Comparison of ENCODE assay signal across 18 cellular contexts in the genomic region with DNA sequence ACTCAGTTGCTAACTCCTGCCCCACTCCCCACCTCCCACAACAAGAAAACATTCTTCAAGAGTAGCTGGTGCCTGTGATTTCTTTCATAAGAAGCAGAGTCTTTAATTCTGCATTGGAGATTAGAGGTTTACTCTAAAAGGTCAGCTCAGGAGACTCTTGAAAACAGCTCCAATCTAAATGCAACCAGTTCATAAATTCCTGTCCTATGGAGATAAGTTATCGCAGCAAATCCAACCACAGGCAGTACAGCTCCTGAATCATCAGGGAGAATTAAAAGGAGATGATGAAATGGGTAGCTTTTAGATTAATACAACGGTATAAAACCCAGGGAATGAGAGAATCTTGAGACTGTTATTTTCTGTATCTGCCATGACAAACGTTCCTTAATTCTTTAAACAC.
DNase-seq lines count a peak whose midpoint lies in the region; ATAC-seq, FAIRE-seq and TF ChIP-seq lines count a peak whose summit lies in the region.
"Had no signal": no experiment of that assay in that cellular context is flagged by ENCODE, and none has a peak within 500 bp of the region (broad histone marks: within the 10 kb centered on the region; RNA-seq: fewer than 3 reads in every experiment).

No MANE protein-coding gene starts in this region.

- H3K9ac ChIP-seq in H1 (replicated peaks in 1 of 4; ENCODE audit: extremely low read depth in 1 of 4, low read depth in 3 of 4, low read length in 3 of 4): no peak overlapping the region

- H3K79me1 ChIP-seq in H1 (ENCODE audit: low read depth, low read length): no peaks in the 10 kb centered on the region

- no peak overlapping the region for H2BK5ac ChIP-seq in H1 (ENCODE audit: low read depth, low read length)

- no peak overlapping the region for H3K56ac ChIP-seq in H1 (replicated peaks; ENCODE audit: insufficient read length, low read depth, low read length)

- H4K5ac ChIP-seq in H1 (ENCODE audit: insufficient read length, low read depth, low read length): no peak overlapping the region

- H3K4me1 ChIP-seq in H1 (replicated peaks in 1 of 4; ENCODE audit: control insufficient read depth in 3 of 4, insufficient read depth in 4 of 4, low read length in 3 of 4) (peaks cover 0 to 14% (median 6%) of the 10 kb centered on the region in 4 experiments; a peak in 4 of 7 replicates), osteoblast (ENCODE audit: insufficient read depth, low read length) (peaks cover 60% of the 10 kb centered on the region)
- H3K4me1 ChIP-seq: uterus had no signal

- intact Hi-C loops in cardiac septum (cut with DNase I): no loop called here

- H4K91ac ChIP-seq in H1 (replicated peaks; ENCODE audit: insufficient read length, low read length): no peak overlapping the region

- ATAC-seq in GM21390 (IDR thresholded peaks at IDR 0.05; ENCODE audit: unreplicated experiment) (no peak), GM21381 (IDR thresholded peaks at IDR 0.05; ENCODE audit: unreplicated experiment) (no peak), HG03025 (IDR thresholded peaks at IDR 0.05; ENCODE audit: low FRiP score, unreplicated experiment) (no peak)

- H3K4me3 ChIP-seq in H1 (ENCODE audit: extremely low read depth in 1 of 4, insufficient read depth in 2 of 4, low read depth in 3 of 4, low read length in 4 of 4) (no peak overlapping the region), osteoblast (ENCODE audit: insufficient read depth, low read length) (no peak overlapping the region)
- H3K4me3 ChIP-seq: cardiac muscle cell, uterus had no signal

- no peak overlapping the region for H2BK12ac ChIP-seq in H1 (ENCODE audit: low read depth, low read length)

- CTCF ChIA-PET in H1 (lab: Charles Lee; ENCODE audit: partially characterized antibody): no interaction called here

- H3K14ac ChIP-seq in H1 (ENCODE audit: insufficient read length): no peak overlapping the region

- no peak overlapping the region for H2BK15ac ChIP-seq in H1 (ENCODE audit: low read length)

- no peak overlapping the region for H3K23ac ChIP-seq in H1 (ENCODE audit: insufficient read length)

- no peak overlapping the region for H3K4me2 ChIP-seq in H1 (ENCODE audit: insufficient read depth in 1 of 2, low read depth in 2 of 2, low read length in 2 of 2)
- peak overlapping the region; percentile 64 for H3K4me2 ChIP-seq in osteoblast (ENCODE audit: insufficient read depth, low read length)

- H3K79me2 ChIP-seq in H1 (ENCODE audit: control insufficient read depth in 1 of 2, insufficient read depth in 2 of 2, low read length in 2 of 2): no peaks in the 10 kb centered on the region
- H3K79me2 ChIP-seq in osteoblast (ENCODE audit: insufficient read depth, low read length): no peaks in the 10 kb centered on the region

- H4K20me1 ChIP-seq in H1 (replicated peaks in 1 of 2; ENCODE audit: control insufficient read depth in 1 of 2, insufficient read depth in 2 of 2, low read length in 2 of 2) (no peaks in the 10 kb centered on the region), osteoblast (ENCODE audit: insufficient read depth, low read length) (no peaks in the 10 kb centered on the region)

- no peak overlapping the region for H3K27ac ChIP-seq in H1 (ENCODE audit: low read depth, low read length)
- H3K27ac ChIP-seq in osteoblast (ENCODE audit: low read depth, low read length): peak overlapping the region; percentile 83
- H3K27ac ChIP-seq: cardiac muscle cell, uterus had no signal

- no peak overlapping the region for H3K18ac ChIP-seq in H1 (ENCODE audit: extremely low read depth, low read length)

- TF ChIP-seq CTCF in H1 (IDR thresholded peaks at IDR 0.05; ENCODE audit: control extremely low read depth in 1 of 3, insufficient read depth in 1 of 3, low read depth in 1 of 3, low read length in 3 of 3) (no peak), osteoblast (IDR thresholded peaks at IDR 0.05; ENCODE audit: extremely low read depth, low read depth, low read length) (no peak)

- no peak for TF ChIP-seq EP300 in H1 (IDR thresholded peaks at IDR 0.05; ENCODE audit: borderline replicate concordance in 1 of 2, low read depth in 2 of 2, low read length in 2 of 2)

- WGBS in H1 (ENCODE audit: extremely low coverage in 1 of 2, insufficient coverage in 1 of 2, insufficient read length in 1 of 2, insufficient replicate concordance in 2 of 2, low coverage in 1 of 2, low lambda C conversion rate in 2 of 2, missing lambda C conversion rate in 1 of 2), 2 experiments: 86% methylated on average over 3 of the region's 3 CpGs; no CpG with 5 or more reads in 1 of the 2 experiments

- no peak overlapping the region for H2AK5ac ChIP-seq in H1 (ENCODE audit: low read depth, low read length)

- no peaks in the 10 kb centered on the region for H3K23me2 ChIP-seq in H1 (ENCODE audit: low read depth, low read length)

- no peak overlapping the region for H3K4ac ChIP-seq in H1 (replicated peaks; ENCODE audit: insufficient read length, low read depth, low read length)

- no peak for TF ChIP-seq POLR2A in H1 (IDR thresholded peaks at IDR 0.05; ENCODE audit: control extremely low read depth in 1 of 2, low read depth in 2 of 2, low read length in 2 of 2)

- H3K27me3 ChIP-seq in H1 (replicated peaks in 1 of 4; ENCODE audit: control insufficient read depth in 3 of 4, extremely low read depth in 1 of 4, insufficient read depth in 3 of 4, low read length in 3 of 4) (no peaks in the 10 kb centered on the region), osteoblast (ENCODE audit: insufficient read depth, low read length) (no peaks in the 10 kb centered on the region)
- H3K27me3 ChIP-seq: cardiac muscle cell, uterus had no signal

- H3K9me3 ChIP-seq in H1 (ENCODE audit: insufficient read depth in 2 of 2, low read depth in 1 of 2, low read length in 1 of 2): no peaks in the 10 kb centered on the region
- no peaks in the 10 kb centered on the region for H3K9me3 ChIP-seq in osteoblast (ENCODE audit: low read depth, low read length)
- H3K9me3 ChIP-seq: uterus had no signal

- no peaks in the 10 kb centered on the region for H3K36me3 ChIP-seq in H1 (ENCODE audit: control insufficient read depth in 2 of 4, insufficient read depth in 4 of 4, low read length in 3 of 4)
- no peaks in the 10 kb centered on the region for H3K36me3 ChIP-seq in osteoblast (ENCODE audit: insufficient read depth, low read length)
- H3K36me3 ChIP-seq: cardiac muscle cell, uterus had no signal

- POLR2A ChIA-PET in H1 (lab: Charles Lee; ENCODE audit: partially characterized antibody): no interaction called here

- no peak overlapping the region for H2BK120ac ChIP-seq in H1 (replicated peaks; ENCODE audit: low read depth, low read length)

- FAIRE-seq in RCC 7860 (lab: Jason Lieb, UNC) (peak; percentile 17), H1 (lab: Jason Lieb, UNC) (no peak)
- FAIRE-seq: G401.6 had no signal

- H2AFZ ChIP-seq in H1 (ENCODE audit: low read length) (peak overlapping the region; percentile 19; the same call in 1 of the 2 replicates), osteoblast (ENCODE audit: low read length) (no peak overlapping the region)

- H4K8ac ChIP-seq in H1 (ENCODE audit: extremely low read depth, insufficient read depth, low read length): no peak overlapping the region

- DNase-seq in EL (peak; percentile 67), RCC 7860 (ENCODE audit: low spot score) (peak; percentile 24), H1 (ENCODE audit: low read depth in 1 of 2, low spot score in 2 of 2) (no peak), osteoblast (ENCODE audit: insufficient read length, low spot score, missing footprints) (no peak), cardiac septum (ENCODE audit: low spot score) (no peak)
- DNase-seq: activated gamma-delta T cell; CD4-positive, alpha-beta T cell; KBM-7; left cardiac atrium; NCI-H526; SHP77; stimulated activated naive CD8-positive, alpha-beta T cell treated with anti-CD3 and anti-CD28 coated beads, Interleukin-15, Interleukin-2, amounts not matched to agents 100 U/mL and 50 U/mL, for 24 hours had no signal

- H2BK20ac ChIP-seq in H1 (ENCODE audit: low read length): no peak overlapping the region

- no peak for TF ChIP-seq RAD21 in H1 (IDR thresholded peaks at IDR 0.05 in 1 of 2, conservative IDR thresholded peaks at IDR 0.05 in 1 of 2; ENCODE audit: low read depth in 2 of 2, low read length in 2 of 2)

TF ChIP-seq in H1, 55 proteins besides CTCF, POLR2A, EP300 and RAD21:
- no peak for TF ChIP-seq PHF8 (conservative IDR thresholded peaks at IDR 0.05; ENCODE audit: low read depth, low read length)
- TF ChIP-seq SP4 (IDR thresholded peaks at IDR 0.05; ENCODE audit: low read length): no peak
- no peak for TF ChIP-seq JUND (IDR thresholded peaks at IDR 0.05; ENCODE audit: low read length)
- no peak for TF ChIP-seq BRCA1 (IDR thresholded peaks at IDR 0.05; ENCODE audit: low read depth, low read length)
- no peak for TF ChIP-seq KDM1A (IDR thresholded peaks at IDR 0.05; ENCODE audit: borderline replicate concordance, low read length)
- TF ChIP-seq SP2 (IDR thresholded peaks at IDR 0.05; ENCODE audit: low read length): no peak
- TF ChIP-seq BCL11A (IDR thresholded peaks at IDR 0.05; ENCODE audit: low read depth in 2 of 2, low read length in 2 of 2): no peak
- no peak for TF ChIP-seq HDAC6 (IDR thresholded peaks at IDR 0.05; ENCODE audit: low read depth, low read length)
- no peak for TF ChIP-seq GTF2F1 (IDR thresholded peaks at IDR 0.05; ENCODE audit: borderline replicate concordance, low read depth, low read length)
- TF ChIP-seq NANOG (IDR thresholded peaks at IDR 0.05; ENCODE audit: insufficient read depth, low read depth, low read length, poor library complexity, severe bottlenecking): no peak
- TF ChIP-seq TAF1 (IDR thresholded peaks at IDR 0.05; ENCODE audit: low read depth, low read length): no peak
- no peak for TF ChIP-seq TEAD4 (IDR thresholded peaks at IDR 0.05; ENCODE audit: low read depth, low read length)
- TF ChIP-seq TBP (IDR thresholded peaks at IDR 0.05; ENCODE audit: low read depth, low read length): no peak

Comparison
In these comparisons a context has a peak if more than half of its experiments do, and no peak if none do; other contexts are left out.
1. DNase-seq: peak in EL (single experiment) and RCC 7860 (single experiment); none in H1 (0 of 2), osteoblast (single experiment) and cardiac septum (single experiment).